Comparison of ENCODE assay signal across 1 cellular context in genomic region chr19:1865172-1866010, GRCh38.
TF ChIP-seq lines count a peak whose summit lies in the region.

No MANE protein-coding gene starts in this region.

TF ChIP-seq in HCT116, 20 proteins besides CTCF, POLR2A, EP300 and RAD21 (continued from another document):
- TF ChIP-seq REST (IDR thresholded peaks at IDR 0.05; ENCODE audit: low read depth) (no peak), POLR2AphosphoS5 (IDR thresholded peaks at IDR 0.05; ENCODE audit: low read depth, low read length) (no peak), ATF3 (IDR thresholded peaks at IDR 0.05) (no peak), SP1 (IDR thresholded peaks at IDR 0.05; ENCODE audit: low read depth) (no peak), CEBPB (IDR thresholded peaks at IDR 0.05; ENCODE audit: low read depth) (no peak), FOSL1 (IDR thresholded peaks at IDR 0.05; ENCODE audit: low read depth) (no peak), EZH2phosphoT487 (IDR thresholded peaks at IDR 0.05; ENCODE audit: borderline replicate concordance) (no peak), ZBTB33 (IDR thresholded peaks at IDR 0.05; ENCODE audit: extremely low read depth, insufficient replicate concordance, low read length) (no peak)
